In genomic region chr14:89861630-89862029, GRCh38 we compare ENCODE assay signal across 7 cellular contexts.
"Had no signal": no experiment of that assay in that cellular context is flagged by ENCODE, and none has a peak within 500 bp of the region (broad histone marks: within the 10 kb centered on the region; RNA-seq: fewer than 3 reads in every experiment).

No MANE protein-coding gene starts in this region.

- ATAC-seq: K562 had no signal

- H3K27ac ChIP-seq: HL-60, KMS-11 had no signal

- DNase-seq: IMR-90, KBM-7, KG1 had no signal

- H3K4me3 ChIP-seq: K562 had no signal

- H3K4me2 ChIP-seq: KMS-11 had no signal

- H3K9ac ChIP-seq: KMS-11 had no signal

- FAIRE-seq: HTR-8/SVneo, K562 had no signal
